Comparison of ENCODE assay signal across 12 cellular contexts in genomic region chr12:47752552-47752951, GRCh38. TPM values are rescaled to one million over a fixed set of nuclear protein-coding genes. Genes with fewer than 3 reads are reported as not detected.
DNase-seq lines count a peak whose midpoint lies in the region; TF ChIP-seq lines count a peak whose summit lies in the region.
"Had no signal": no experiment of that assay in that cellular context is flagged by ENCODE, and none has a peak within 500 bp of the region (broad histone marks: within the 10 kb centered on the region; RNA-seq: fewer than 3 reads in every experiment).

No MANE protein-coding gene starts in this region.

- H3K4me1 ChIP-seq in ACC112 (ENCODE audit: control insufficient read depth, insufficient read depth, low read length, unreplicated experiment) (peaks cover 33% of the 10 kb centered on the region), endodermal cell (ENCODE audit: control insufficient read depth, insufficient read depth, low read length) (peaks cover 4% of the 10 kb centered on the region)

- H3K4me3 ChIP-seq in ACC112 (ENCODE audit: low read depth, low read length) = no peak overlapping the region
- no peak overlapping the region for H3K4me3 ChIP-seq in endodermal cell (ENCODE audit: low read length)

- H3K4me3 Mint-ChIP-seq in endodermal cell (no peak overlapping the region), osteocyte (ENCODE audit: unreplicated experiment) (no peak overlapping the region)
- H3K4me3 Mint-ChIP-seq in activated naive CD4-positive, alpha-beta T cell treated with anti-CD3 and anti-CD28 coated beads, Interleukin-2, amount 10 ng/mL, durations not matched to agents 7 days and 5 days = no peak overlapping the region

- H3K27me3 ChIP-seq in ACC112 (ENCODE audit: insufficient read depth, low read length) (no peaks in the 10 kb centered on the region), endodermal cell (ENCODE audit: control insufficient read depth, insufficient read depth, low read length, poor library complexity, severe bottlenecking) (no peaks in the 10 kb centered on the region)

- H3K4me1 Mint-ChIP-seq in endodermal cell = peaks cover 48% of the 10 kb centered on the region
- peaks cover 24% of the 10 kb centered on the region for H3K4me1 Mint-ChIP-seq in osteocyte (ENCODE audit: unreplicated experiment)
- H3K4me1 Mint-ChIP-seq in activated naive CD4-positive, alpha-beta T cell treated with anti-CD3 and anti-CD28 coated beads, Interleukin-2, amount 10 ng/mL, durations not matched to agents 7 days and 5 days = peaks cover 14% of the 10 kb centered on the region

- no peak overlapping the region for H2AFZ ChIP-seq in ACC112 (ENCODE audit: low read length, unreplicated experiment)

- CTCF ChIA-PET in activated naive CD4-positive, alpha-beta T cell treated with anti-CD3 and anti-CD28 coated beads, Interleukin-2, amount 10 ng/mL, durations not matched to agents 7 days and 5 days (lab: Charles Lee) = interaction anchor here (0.6 to 11.1 kb wide), 3 partner anchors 8 to 86 kb away, joined by 3 to 207 read pairs (median 4); no protein-coding TSS in a partner anchor

- H3K27me3 Mint-ChIP-seq in endodermal cell (ENCODE audit: insufficient read depth) (no peaks in the 10 kb centered on the region), osteocyte (ENCODE audit: unreplicated experiment) (no peaks in the 10 kb centered on the region)
- peaks cover 54% of the 10 kb centered on the region for H3K27me3 Mint-ChIP-seq in activated naive CD4-positive, alpha-beta T cell treated with anti-CD3 and anti-CD28 coated beads, Interleukin-2, amount 10 ng/mL, durations not matched to agents 7 days and 5 days

- no peaks in the 10 kb centered on the region for H3K79me2 ChIP-seq in ACC112 (ENCODE audit: control insufficient read depth, insufficient read depth, low read length, unreplicated experiment)

- no peak for TF ChIP-seq CTCF in endodermal cell (conservative IDR thresholded peaks at IDR 0.05)
- TF ChIP-seq CTCF in osteocyte (IDR thresholded peaks at IDR 0.05) = no peak

- peak overlapping the region; percentile 96 for H3K27ac Mint-ChIP-seq in endodermal cell
- H3K27ac Mint-ChIP-seq in osteocyte (ENCODE audit: unreplicated experiment) = peak overlapping the region; percentile 75
- no peak overlapping the region for H3K27ac Mint-ChIP-seq in activated naive CD4-positive, alpha-beta T cell treated with anti-CD3 and anti-CD28 coated beads, Interleukin-2, amount 10 ng/mL, durations not matched to agents 7 days and 5 days

- no peaks in the 10 kb centered on the region for H3K9me3 ChIP-seq in endodermal cell (ENCODE audit: control insufficient read depth, low read length)

- H3K9ac ChIP-seq in endodermal cell (ENCODE audit: extremely low read depth, low read length, poor library complexity, severe bottlenecking) = no peak overlapping the region

- DNase-seq in LHCN-M2 (ENCODE audit: low read depth) (peak; percentile 40), endodermal cell (no peak), osteocyte (ENCODE audit: extremely low spot score, unreplicated experiment) (no peak), NCI-H1930 (lab: John Stamatoyannopoulos, UW) (no peak), amygdala (lab: John Stamatoyannopoulos, UW) (no peak)
- DNase-seq in activated naive CD4-positive, alpha-beta T cell treated with anti-CD3 and anti-CD28 coated beads, Interleukin-2, amount 10 ng/mL, durations not matched to agents 7 days and 5 days = no peak
- no peak for DNase-seq in activated CD4-positive, alpha-beta T cell treated with anti-CD3 and anti-CD28 coated beads for 48 hours
- DNase-seq: activated CD4-positive, CD25-positive, alpha-beta regulatory T cell; activated gamma-delta T cell; effector CD4-positive, alpha-beta T cell; NCI-H2029 had no signal

- H3K36me3 Mint-ChIP-seq in endodermal cell (ENCODE audit: low read depth) (peaks cover 16% of the 10 kb centered on the region), osteocyte (ENCODE audit: unreplicated experiment) (no peaks in the 10 kb centered on the region)
- no peaks in the 10 kb centered on the region for H3K36me3 Mint-ChIP-seq in activated naive CD4-positive, alpha-beta T cell treated with anti-CD3 and anti-CD28 coated beads, Interleukin-2, amount 10 ng/mL, durations not matched to agents 7 days and 5 days

- H3K27ac ChIP-seq in ACC112 (ENCODE audit: low read depth, low read length) = peak overlapping the region; percentile 58
- no peak overlapping the region for H3K27ac ChIP-seq in endodermal cell (ENCODE audit: low read depth, low read length)

- H3K36me3 ChIP-seq in ACC112 (ENCODE audit: insufficient read depth, low read length) (no peaks in the 10 kb centered on the region), endodermal cell (ENCODE audit: control insufficient read depth, insufficient read depth, low read length) (no peaks in the 10 kb centered on the region)

- no peaks in the 10 kb centered on the region for H3K9me3 Mint-ChIP-seq in endodermal cell
- H3K9me3 Mint-ChIP-seq in osteocyte (ENCODE audit: unreplicated experiment) = no peaks in the 10 kb centered on the region
- no peaks in the 10 kb centered on the region for H3K9me3 Mint-ChIP-seq in activated naive CD4-positive, alpha-beta T cell treated with anti-CD3 and anti-CD28 coated beads, Interleukin-2, amount 10 ng/mL, durations not matched to agents 7 days and 5 days

- 93% methylated on average over 7 of the region's 7 CpGs for WGBS in endodermal cell (ENCODE audit: insufficient coverage in 1 of 2, insufficient read length in 1 of 2), 2 experiments

RNA-seq across cellular contexts. Expression of gene RAPGEF3, which starts 6.1 kb away (rescaled TPM):
- total RNA-seq in LHCN-M2 (2014; rRNA removed) = 0.96 and 1.8 TPM in 2 replicates
- polyA plus RNA-seq in LHCN-M2 (2012) = 1.3 TPM
- 10 to 100 TPM; 11.4 to 19.6 TPM for total RNA-seq in endodermal cell
- polyA plus RNA-seq in endodermal cell (2013, experiment 1 of 2) = 3.7 TPM
- 3.2 TPM for polyA plus RNA-seq in endodermal cell (2013, experiment 2 of 2)
- total RNA-seq in osteocyte = 1.2 and 1.9 TPM in 2 replicates

RNA-seq across cellular contexts. Expression of gene SLC48A1, which starts 20.5 kb away (rescaled TPM):
- total RNA-seq in LHCN-M2 (2014; rRNA removed) = 3.3 and 6.1 TPM in 2 replicates
- 8.0 TPM for polyA plus RNA-seq in LHCN-M2 (2012)
- total RNA-seq in endodermal cell = 10 to 100 TPM; 21.3 to 30.4 TPM
- 13.9 TPM for polyA plus RNA-seq in endodermal cell (2013, experiment 1 of 2)
- polyA plus RNA-seq in endodermal cell (2013, experiment 2 of 2) = 13.5 TPM
- 21.2 and 21.6 TPM in 2 replicates for total RNA-seq in osteocyte

RNA-seq across cellular contexts. Expression of gene ENDOU, which starts 27.3 kb away (rescaled TPM):
- total RNA-seq in LHCN-M2 (2014; rRNA removed) (0.51 and 0.63 TPM in 2 replicates), endodermal cell (not detected), osteocyte (not detected in 2 replicates)
- polyA plus RNA-seq in LHCN-M2 (2012) = 0.05 TPM
- not detected for polyA plus RNA-seq in endodermal cell (2013, experiment 1 of 2)
- not detected for polyA plus RNA-seq in endodermal cell (2013, experiment 2 of 2)

RNA-seq across cellular contexts. Expression of gene RPAP3, which starts 46.7 kb away (rescaled TPM):
- 23.8 and 29.3 TPM in 2 replicates for total RNA-seq in LHCN-M2 (2014; rRNA removed)
- 10.6 TPM for polyA plus RNA-seq in LHCN-M2 (2012)
- total RNA-seq in endodermal cell = 10 to 100 TPM; 52.0 to 56.9 TPM
- 39.0 TPM for polyA plus RNA-seq in endodermal cell (2013, experiment 1 of 2)
- 39.5 TPM for polyA plus RNA-seq in endodermal cell (2013, experiment 2 of 2)
- 28.7 and 33.4 TPM in 2 replicates for total RNA-seq in osteocyte
